In genomic region chr3:171585029-171585428, GRCh38 we compare ENCODE assay signal across 16 cellular contexts.
DNase-seq lines count a peak whose midpoint lies in the region; ATAC-seq, FAIRE-seq and TF ChIP-seq lines count a peak whose summit lies in the region.
"Had no signal": no experiment of that assay in that cellular context is flagged by ENCODE, and none has a peak within 500 bp of the region (broad histone marks: within the 10 kb centered on the region; RNA-seq: fewer than 3 reads in every experiment).

No MANE protein-coding gene starts in this region.

- BruUV-seq in Panc1 (replicated peaks; lab: Mats Ljungman, UMichigan) = no TSS peak

- H3K4me1 ChIP-seq in HEK293 (ENCODE audit: control insufficient read depth, insufficient read depth, low read length) = no peaks in the 10 kb centered on the region
- H3K4me1 ChIP-seq in Panc1 (ENCODE audit: control insufficient read depth, insufficient read depth, low read length) = no peaks in the 10 kb centered on the region
- no peaks in the 10 kb centered on the region for H3K4me1 ChIP-seq in neuronal stem cell (ENCODE audit: control insufficient read depth in 2 of 2, insufficient read depth in 1 of 2, low read depth in 1 of 2, low read length in 2 of 2)
- H3K4me1 ChIP-seq: Peyer's patch had no signal

- intact Hi-C loops in Panc1 (cut with micrococcal nuclease; ENCODE audit: unreplicated experiment) = no loop called here

- H3K36me3 ChIP-seq in HEK293 (ENCODE audit: control insufficient read depth in 2 of 2, insufficient read depth in 1 of 2, low read length in 2 of 2) (no peaks in the 10 kb centered on the region), Panc1 (ENCODE audit: control insufficient read depth, insufficient read depth, low read length) (no peaks in the 10 kb centered on the region), bronchial epithelial cell (ENCODE audit: control insufficient read depth, insufficient read depth, low read length) (no peaks in the 10 kb centered on the region), neuronal stem cell (replicated peaks in 1 of 2; ENCODE audit: control insufficient read depth in 2 of 2, insufficient read depth in 2 of 2, low read length in 2 of 2) (no peaks in the 10 kb centered on the region)
- H3K36me3 ChIP-seq: Peyer's patch had no signal

- H3K4me2 ChIP-seq in neuronal stem cell (ENCODE audit: insufficient read depth, low read length, poor library complexity, severe bottlenecking) = no peak overlapping the region

- FAIRE-seq in bronchial epithelial cell (lab: Jason Lieb, UNC) = peak; percentile 52

- no peak overlapping the region for H3K4ac ChIP-seq in neuronal stem cell (ENCODE audit: low read length)

- no peak for TF ChIP-seq CTCF in HEK293 (tag by site-specific recombination; IDR thresholded peaks at IDR 0.05)
- no peak for TF ChIP-seq CTCF in Panc1 (IDR thresholded peaks at IDR 0.05)
- no peak for TF ChIP-seq CTCF in bronchial epithelial cell (IDR thresholded peaks at IDR 0.05; ENCODE audit: insufficient read depth, low read length, severe bottlenecking)
- no peak for TF ChIP-seq CTCF in glutamatergic neuron (IDR thresholded peaks at IDR 0.05; ENCODE audit: partially characterized antibody, unreplicated experiment)

- no peaks in the 10 kb centered on the region for H3K4me1 Mint-ChIP-seq in glutamatergic neuron (ENCODE audit: low read depth, unreplicated experiment)

- no peaks in the 10 kb centered on the region for H3K27me3 Mint-ChIP-seq in glutamatergic neuron (ENCODE audit: unreplicated experiment)

- H3K14ac ChIP-seq in neuronal stem cell (ENCODE audit: low read length) = no peak overlapping the region

- H2BK12ac ChIP-seq in neuronal stem cell (ENCODE audit: low read length) = no peak overlapping the region

- no peak overlapping the region for H3K9ac ChIP-seq in neuronal stem cell (ENCODE audit: low read depth, low read length, poor library complexity)

- H3K23ac ChIP-seq in neuronal stem cell (ENCODE audit: low read depth, low read length, poor library complexity) = no peak overlapping the region

- H4K91ac ChIP-seq in neuronal stem cell (ENCODE audit: low read depth, low read length, poor library complexity) = no peak overlapping the region

- CTCF ChIA-PET in HEK293 (lab: Yijun Ruan, JAX) = interaction anchor here (0.6 kb wide), 1 partner anchor 471 kb away, joined by 3 read pairs; no protein-coding TSS in a partner anchor
- CTCF ChIA-PET in Panc1 (lab: Charles Lee) = no interaction called here

- no peak overlapping the region for H3K18ac ChIP-seq in neuronal stem cell (ENCODE audit: low read length)

- in situ Hi-C loops in Panc1 (cut with HindIII; ENCODE audit: low pct_unique_long_range_greater_than_20kb, low sequenced_read_pairs) = no loop called here

- H3K9me3 Mint-ChIP-seq in glutamatergic neuron (ENCODE audit: unreplicated experiment) = no peaks in the 10 kb centered on the region

- ATAC-seq in Panc1 (peak; percentile 58; the same call in 1 of the 2 replicates), esophagus mucosa (no peak)

- no peak overlapping the region for H2BK15ac ChIP-seq in neuronal stem cell (ENCODE audit: low read length)

- no peak for DNase-seq in Panc1 (ENCODE audit: low read depth, low spot score)
- DNase-seq in bronchial epithelial cell (ENCODE audit: low read depth) = peak; percentile 49
- DNase-seq in neuronal stem cell (ENCODE audit: low spot score) = no peak
- DNase-seq in activated CD8-positive, alpha-beta memory T cell treated with anti-CD3 and anti-CD28 coated beads, Interleukin-2, amount 50 U/mL, for 4 hours = no peak
- no peak for DNase-seq in glutamatergic neuron
- DNase-seq: C1 segment of cervical spinal cord, DMS 273 treated with DMSO at 0.1 percent for 48 hours, IMR-90, Kasumi-1, NCI-H187, NCI-H2171 treated with DMSO at 0.1 percent for 48 hours, NCI-H82, Peyer's patch, SHP77 had no signal

- H3K27ac Mint-ChIP-seq in glutamatergic neuron (ENCODE audit: unreplicated experiment) = no peak overlapping the region

- H3K79me1 ChIP-seq in neuronal stem cell (ENCODE audit: low read depth, low read length) = no peaks in the 10 kb centered on the region

- H3K4me3 Mint-ChIP-seq in glutamatergic neuron (ENCODE audit: unreplicated experiment) = no peak overlapping the region

- H2BK120ac ChIP-seq in neuronal stem cell (ENCODE audit: low read depth, low read length) = no peak overlapping the region

- H3K27me3 ChIP-seq in Panc1 (ENCODE audit: control insufficient read depth, insufficient read depth, low read length) (peaks cover under 1% of the 10 kb centered on the region; the same call in 1 of the 2 replicates), bronchial epithelial cell (ENCODE audit: control insufficient read depth, insufficient read depth, low read length) (no peaks in the 10 kb centered on the region), neuronal stem cell (ENCODE audit: control insufficient read depth in 3 of 3, insufficient read depth in 3 of 3, low read depth in 1 of 3, low read length in 3 of 3) (no peaks in the 10 kb centered on the region)
- H3K27me3 ChIP-seq: Peyer's patch had no signal

- no peak overlapping the region for H2BK5ac ChIP-seq in neuronal stem cell (ENCODE audit: low read length)

- H3K36me3 Mint-ChIP-seq in glutamatergic neuron (ENCODE audit: unreplicated experiment) = no peaks in the 10 kb centered on the region

- WGBS in neuronal stem cell (ENCODE audit: extremely low coverage in 2 of 2, insufficient read length in 2 of 2, insufficient replicate concordance in 1 of 2), 2 donors = no CpG with 5 or more reads among the region's 3 CpGs

- H2AK5ac ChIP-seq in neuronal stem cell (ENCODE audit: low read depth, low read length) = no peak overlapping the region

- no peak overlapping the region for H3K27ac ChIP-seq in HEK293 (ENCODE audit: extremely low read depth, low read depth, low read length)
- no peak overlapping the region for H3K27ac ChIP-seq in Panc1 (ENCODE audit: low read length)
- no peak overlapping the region for H3K27ac ChIP-seq in neuronal stem cell (replicated peaks; ENCODE audit: low read length)
- H3K27ac ChIP-seq: Peyer's patch had no signal

- no peak overlapping the region for H2AFZ ChIP-seq in neuronal stem cell (ENCODE audit: low read length)

- no peaks in the 10 kb centered on the region for H3K9me3 ChIP-seq in HEK293 (ENCODE audit: control insufficient read depth, insufficient read depth, low read depth, low read length)
- H3K9me3 ChIP-seq in Panc1 (ENCODE audit: control insufficient read depth, insufficient read depth, low read depth, low read length) = no peaks in the 10 kb centered on the region
- H3K9me3 ChIP-seq in neuronal stem cell (replicated peaks in 1 of 2; ENCODE audit: control insufficient read depth in 2 of 2, insufficient read depth in 1 of 2, low read depth in 1 of 2, low read length in 2 of 2) = peaks cover 0 to 3% of the 10 kb centered on the region in 2 donors
- H3K9me3 ChIP-seq: Peyer's patch had no signal

- peak overlapping the region; percentile 17 for H4K8ac ChIP-seq in neuronal stem cell (ENCODE audit: low read depth, low read length)

- H3K4me3 ChIP-seq in HEK293 (ENCODE audit: low read depth, low read length) (no peak overlapping the region), Panc1 (ENCODE audit: low read depth in 2 of 2, low read length in 2 of 2) (no peak overlapping the region), bronchial epithelial cell (ENCODE audit: low read depth, low read length) (no peak overlapping the region), neuronal stem cell (ENCODE audit: low read length in 2 of 2) (peak overlapping the region in 1 of 2 donors; percentile 64)
- H3K4me3 ChIP-seq: Peyer's patch had no signal

- POLR2A ChIA-PET in HEK293 (lab: Yijun Ruan, JAX) = no interaction called here
- POLR2A ChIA-PET in Panc1 (lab: Charles Lee) = no interaction called here

TF ChIP-seq in HEK293, 187 proteins besides CTCF, POLR2A, EP300 and RAD21:
- no peak for TF ChIP-seq ZNF548 (tag by site-specific recombination; IDR thresholded peaks at IDR 0.05)
- peak; percentile 93 for TF ChIP-seq ZNF660 (tag by site-specific recombination; IDR thresholded peaks at IDR 0.05)
